In genomic region chr19:53365899-53366493, GRCh38 we compare ENCODE assay signal across 8 cellular contexts. TPM values are rescaled to one million over a fixed set of nuclear protein-coding genes. Genes with fewer than 3 reads are reported as not detected.
DNase-seq lines count a peak whose midpoint lies in the region; ATAC-seq and TF ChIP-seq lines count a peak whose summit lies in the region.

No MANE protein-coding gene starts in this region.

- 0 to 1% methylated on average over 23 to 29 of the region's 32 CpGs for WGBS in lung, 2 donors

- H3K36me3 Mint-ChIP-seq in central memory CD8-positive, alpha-beta T cell (ENCODE audit: insufficient read depth): peaks cover 6% of the 10 kb centered on the region

- peak overlapping the region; percentile 92 for H3K4me3 Mint-ChIP-seq in central memory CD8-positive, alpha-beta T cell

- no peak for TF ChIP-seq CTCF in lung (IDR thresholded peaks at IDR 0.05; ENCODE audit: control extremely low read depth, extremely low read depth)

- H3K9me3 ChIP-seq in SJCRH30 (replicated peaks): no peaks in the 10 kb centered on the region
- peaks cover 0 to 3% of the 10 kb centered on the region in 2 donors for H3K9me3 ChIP-seq in lung (ENCODE audit: control insufficient read depth in 2 of 2, insufficient read depth in 1 of 2, low read length in 1 of 2)

- ATAC-seq in HG02973 (IDR thresholded peaks at IDR 0.05; ENCODE audit: unreplicated experiment): peak; percentile 37
- ATAC-seq in central memory CD8-positive, alpha-beta T cell (replicated peaks; ENCODE audit: extremely low read depth, poor library complexity, severe bottlenecking): peak; percentile 27
- ATAC-seq in lung (ENCODE audit: insufficient read depth, low FRiP score): no peak

- H3K36me3 ChIP-seq in SJCRH30 (no peaks in the 10 kb centered on the region), lung (ENCODE audit: control insufficient read depth in 2 of 2, insufficient read depth in 2 of 2, low read length in 2 of 2) (no peaks in the 10 kb centered on the region)

- H3K4me1 ChIP-seq in SJCRH30 (no peaks in the 10 kb centered on the region), lung (ENCODE audit: control insufficient read depth in 2 of 2, insufficient read depth in 2 of 2, low read length in 2 of 2) (peaks cover 0 to 2% of the 10 kb centered on the region in 2 donors)

- peak overlapping the region; percentile 81 for H3K27ac Mint-ChIP-seq in central memory CD8-positive, alpha-beta T cell (ENCODE audit: low read depth)

- H3K27me3 Mint-ChIP-seq in central memory CD8-positive, alpha-beta T cell: no peaks in the 10 kb centered on the region

- no peaks in the 10 kb centered on the region for H3K27me3 ChIP-seq in SJCRH30
- H3K27me3 ChIP-seq in lung (ENCODE audit: control insufficient read depth, insufficient read depth): no peaks in the 10 kb centered on the region

- H3K9me3 Mint-ChIP-seq in central memory CD8-positive, alpha-beta T cell: no peaks in the 10 kb centered on the region

- peaks cover 31% of the 10 kb centered on the region for H3K4me1 Mint-ChIP-seq in central memory CD8-positive, alpha-beta T cell

- peak in 2 of 3 experiments; percentile 2 to 11 for DNase-seq in activated CD8-positive, alpha-beta memory T cell treated with anti-CD3 and anti-CD28 coated beads for 48 hours (ENCODE audit: low read depth in 2 of 3, low spot score in 2 of 3)
- DNase-seq in activated CD8-positive, alpha-beta memory T cell treated with anti-CD3 and anti-CD28 coated beads, Interleukin-2, amount 50 U/mL, for 48 hours: no peak
- DNase-seq in SJCRH30 (peak; percentile 42 to 50), lung (ENCODE audit: low spot score) (peak; percentile 29), dedifferentiated amniotic fluid mesenchymal stem cell (ENCODE audit: extremely low spot score) (no peak)
- DNase-seq in central memory CD8-positive, alpha-beta T cell (ENCODE audit: low spot score in 2 of 2): no peak
- peak; percentile 52 for DNase-seq in stimulated activated naive CD4-positive, alpha-beta T cell treated with Interleukin-2 at 50 U/mL for 16 hours (lab: John Stamatoyannopoulos, UW)

- H3K4me3 ChIP-seq in SJCRH30: peak overlapping the region; percentile 67
- H3K4me3 ChIP-seq in lung: peak overlapping the region; percentile 66

- H3K27ac ChIP-seq in SJCRH30 (peak overlapping the region; percentile 50), lung (ENCODE audit: low read depth in 1 of 2, low read length in 1 of 2) (peak overlapping the region; percentile 40 to 82)

RNA-seq across cellular contexts. Expression of gene ZNF525, which starts 0.5 kb away (rescaled TPM):
- total RNA-seq in SJCRH30 (2014; rRNA removed; shearing (Covaris generic)): 12.2 and 14.7 TPM in 2 replicates
- 10 to 100 TPM in 1 of 2 donors, 1 to 10 TPM in 1; 7.1 to 19.7 TPM for total RNA-seq in lung
- 1 to 10 TPM; 3.2 to 4.1 TPM for polyA plus RNA-seq in lung

RNA-seq across cellular contexts. Expression of gene ZNF765, which starts 29.0 kb away (rescaled TPM):
- 14.3 and 15.4 TPM in 2 replicates for total RNA-seq in SJCRH30 (2014; rRNA removed; shearing (Covaris generic))
- total RNA-seq in lung: 10 to 100 TPM in 1 of 2 donors, 1 to 10 TPM in 1; 8.6 to 11.3 TPM
- 1 to 10 TPM; 3.6 to 4.2 TPM for polyA plus RNA-seq in lung

RNA-seq across cellular contexts. Expression of gene ZNF845, which starts 32.4 kb away (rescaled TPM):
- total RNA-seq in SJCRH30 (2014; rRNA removed; shearing (Covaris generic)): 13.6 TPM in 2 replicates
- 1 to 10 TPM; 5.8 to 8.8 TPM for total RNA-seq in lung
- polyA plus RNA-seq in lung: 1 to 10 TPM; 2.4 to 3.2 TPM

Comparison
In these comparisons a context has a peak if more than half of its experiments do, and no peak if none do; other contexts are left out.
1. DNase-seq: peak in activated CD8-positive, alpha-beta memory T cell treated with anti-CD3 and anti-CD28 coated beads for 48 hours (2 of 3), SJCRH30 (2 of 2), lung (single experiment) and stimulated activated naive CD4-positive, alpha-beta T cell treated with Interleukin-2 at 50 U/mL for 16 hours (single experiment); none in activated CD8-positive, alpha-beta memory T cell treated with anti-CD3 and anti-CD28 coated beads, Interleukin-2, amount 50 U/mL, for 48 hours (single experiment), central memory CD8-positive, alpha-beta T cell (0 of 2) and dedifferentiated amniotic fluid mesenchymal stem cell (single experiment).